ENCODE assay signal across 12 cellular contexts in genomic region chr3:16102905-16103364, GRCh38.
A peak's percentile ranks its signal among the peaks of the same experiment; 100 is the strongest.
DNase-seq lines count a peak whose midpoint lies in the region; ATAC-seq, FAIRE-seq and TF ChIP-seq lines count a peak whose summit lies in the region.
"Had no signal": no experiment of that assay in that cellular context is flagged by ENCODE, and none has a peak within 500 bp of the region (broad histone marks: within the 10 kb centered on the region; RNA-seq: fewer than 3 reads in every experiment).

No MANE protein-coding gene starts in this region.

- H3K27me3 ChIP-seq in bronchial epithelial cell (ENCODE audit: control insufficient read depth, insufficient read depth, low read length) (no peaks in the 10 kb centered on the region), vagina (no peaks in the 10 kb centered on the region)
- H3K27me3 ChIP-seq: pancreas had no signal

- DNase-seq in HS-27A (ENCODE audit: low read depth) (peak; percentile 84), bronchial epithelial cell (ENCODE audit: low read depth) (peak; percentile 63), kidney glomerular epithelial cell (lab: John Stamatoyannopoulos, UW) (peak; percentile 28), vagina (ENCODE audit: extremely low spot score in 2 of 2) (no peak), HK-2 (ENCODE audit: unreplicated experiment) (no peak), NCI-H2171 treated with DMSO at 0.1 percent for 48 hours (lab: John Stamatoyannopoulos, UW) (no peak)
- DNase-seq: islet precursor cell, NCI-H1694 treated with DMSO at 0.1 percent for 48 hours, pancreas had no signal

- peak overlapping the region; percentile 30 for H3K27ac ChIP-seq in vagina

- no peak for TF ChIP-seq POLR2A in vagina (IDR thresholded peaks at IDR 0.05)

- intact Hi-C loops in vagina (cut with DNase I), result no loop called here

- H3K4me3 ChIP-seq in bronchial epithelial cell (ENCODE audit: low read depth, low read length) (no peak overlapping the region), vagina (no peak overlapping the region)
- H3K4me3 ChIP-seq: pancreas had no signal

- no peak for FAIRE-seq in bronchial epithelial cell (lab: Jason Lieb, UNC)
- FAIRE-seq: GM19239, pancreas had no signal

- H3K36me3 ChIP-seq in bronchial epithelial cell (ENCODE audit: control insufficient read depth, insufficient read depth, low read length) (no peaks in the 10 kb centered on the region), vagina (no peaks in the 10 kb centered on the region)
- H3K36me3 ChIP-seq: pancreas had no signal

- TF ChIP-seq CTCF in bronchial epithelial cell (IDR thresholded peaks at IDR 0.05; ENCODE audit: insufficient read depth, low read length, severe bottlenecking) (no peak), vagina (IDR thresholded peaks at IDR 0.05) (no peak)

- no peaks in the 10 kb centered on the region for H3K9me3 ChIP-seq in vagina
- H3K9me3 ChIP-seq: pancreas had no signal

- no peaks in the 10 kb centered on the region for H3K4me1 ChIP-seq in vagina
- H3K4me1 ChIP-seq: pancreas had no signal

- no peak for ATAC-seq in GM18502 (IDR thresholded peaks at IDR 0.05; ENCODE audit: poor library complexity, unreplicated experiment)
- ATAC-seq: WTC11 had no signal

Comparison
In these comparisons a context has a peak if more than half of its experiments do, and no peak if none do; other contexts are left out.
1. DNase-seq: peak in HS-27A (single experiment), bronchial epithelial cell (single experiment) and kidney glomerular epithelial cell (single experiment); none in vagina (0 of 2), HK-2 (single experiment) and NCI-H2171 treated with DMSO at 0.1 percent for 48 hours (single experiment).